ENCODE assay signal across 8 cellular contexts in genomic region chr7:23205861-23206510, GRCh38. TPM values are rescaled to one million over a fixed set of nuclear protein-coding genes. Genes with fewer than 3 reads are reported as not detected.
DNase-seq lines count a peak whose midpoint lies in the region; ATAC-seq and TF ChIP-seq lines count a peak whose summit lies in the region.

No MANE protein-coding gene starts in this region.

- H3K4me1 ChIP-seq in upper lobe of left lung = peaks cover 4 to 13% (median 9%) of the 10 kb centered on the region in 4 donors

- H3K27me3 Mint-ChIP-seq in activated naive CD4-positive, alpha-beta T cell treated with anti-CD3 and anti-CD28 coated beads, Interleukin-2, amount 50 U/mL, for 24 hours = peaks cover 17% of the 10 kb centered on the region
- H3K27me3 Mint-ChIP-seq in activated naive CD4-positive, alpha-beta T cell treated with anti-CD3 and anti-CD28 coated beads, Interleukin-2, amount 10 ng/mL, durations not matched to agents 7 days and 5 days = peaks cover 25% of the 10 kb centered on the region
- H3K27me3 Mint-ChIP-seq in memory B cell = peaks cover 3% of the 10 kb centered on the region
- no peaks in the 10 kb centered on the region for H3K27me3 Mint-ChIP-seq in osteocyte (ENCODE audit: unreplicated experiment)

- no peak for TF ChIP-seq CTCF in dorsolateral prefrontal cortex (IDR thresholded peaks at IDR 0.05 in 54 of 56, conservative IDR thresholded peaks at IDR 0.05 in 2 of 56; ENCODE audit: low read depth in 1 of 56, partially characterized antibody in 56 of 56)
- TF ChIP-seq CTCF in upper lobe of left lung (IDR thresholded peaks at IDR 0.05) = no peak
- no peak for TF ChIP-seq CTCF in osteocyte (IDR thresholded peaks at IDR 0.05)

- 38 to 50% methylated on average over 20 to 32 of the region's 69 CpGs for WGBS in upper lobe of left lung, 2 donors

- H3K4me1 Mint-ChIP-seq in activated naive CD4-positive, alpha-beta T cell treated with anti-CD3 and anti-CD28 coated beads, Interleukin-2, amount 50 U/mL, for 24 hours = peaks cover 5% of the 10 kb centered on the region
- H3K4me1 Mint-ChIP-seq in activated naive CD4-positive, alpha-beta T cell treated with anti-CD3 and anti-CD28 coated beads, Interleukin-2, amount 10 ng/mL, durations not matched to agents 7 days and 5 days = peaks cover 8% of the 10 kb centered on the region
- peaks cover 3% of the 10 kb centered on the region for H3K4me1 Mint-ChIP-seq in memory B cell
- H3K4me1 Mint-ChIP-seq in osteocyte (ENCODE audit: unreplicated experiment) = no peaks in the 10 kb centered on the region

- intact Hi-C loops in dorsolateral prefrontal cortex (cut with DNase I) = no loop called here

- H3K4me3 Mint-ChIP-seq in activated naive CD4-positive, alpha-beta T cell treated with anti-CD3 and anti-CD28 coated beads, Interleukin-2, amount 50 U/mL, for 24 hours = peak overlapping the region; percentile 64
- H3K4me3 Mint-ChIP-seq in activated naive CD4-positive, alpha-beta T cell treated with anti-CD3 and anti-CD28 coated beads, Interleukin-2, amount 10 ng/mL, durations not matched to agents 7 days and 5 days = no peak overlapping the region
- H3K4me3 Mint-ChIP-seq in memory B cell (no peak overlapping the region), osteocyte (ENCODE audit: unreplicated experiment) (no peak overlapping the region)

- DNase-seq in activated naive CD4-positive, alpha-beta T cell treated with anti-CD3 and anti-CD28 coated beads, Interleukin-2, amount 10 ng/mL, durations not matched to agents 7 days and 5 days = no peak
- DNase-seq in dorsolateral prefrontal cortex (peak in 1 of 10 donors; percentile 5), memory B cell (ENCODE audit: low spot score in 2 of 2) (no peak), upper lobe of left lung (peak in 1 of 2 donors; percentile 84), osteocyte (ENCODE audit: extremely low spot score, unreplicated experiment) (no peak)
- no peak for DNase-seq in activated effector memory CD4-positive, alpha-beta T cell treated with Interleukin-2 at 50 U/mL for 16 hours

- no peaks in the 10 kb centered on the region for H3K9me3 Mint-ChIP-seq in activated naive CD4-positive, alpha-beta T cell treated with anti-CD3 and anti-CD28 coated beads, Interleukin-2, amount 50 U/mL, for 24 hours
- H3K9me3 Mint-ChIP-seq in activated naive CD4-positive, alpha-beta T cell treated with anti-CD3 and anti-CD28 coated beads, Interleukin-2, amount 10 ng/mL, durations not matched to agents 7 days and 5 days = no peaks in the 10 kb centered on the region
- H3K9me3 Mint-ChIP-seq in memory B cell = no peaks in the 10 kb centered on the region
- no peaks in the 10 kb centered on the region for H3K9me3 Mint-ChIP-seq in osteocyte (ENCODE audit: unreplicated experiment)

- TF ChIP-seq EP300 in upper lobe of left lung (IDR thresholded peaks at IDR 0.05) = no peak

- H3K27me3 ChIP-seq in dorsolateral prefrontal cortex (no peaks in the 10 kb centered on the region), upper lobe of left lung (no peaks in the 10 kb centered on the region)

- CTCF ChIA-PET in activated naive CD4-positive, alpha-beta T cell treated with anti-CD3 and anti-CD28 coated beads, Interleukin-2, amount 10 ng/mL, durations not matched to agents 7 days and 5 days (lab: Charles Lee) = interaction anchor here (0.6 to 1.5 kb wide), 2 partner anchors 13 to 324 kb away, joined by 3 read pairs; no protein-coding TSS in a partner anchor

- peak; percentile 48 for ATAC-seq in memory B cell (ENCODE audit: low read depth)
- ATAC-seq in upper lobe of left lung (ENCODE audit: low FRiP score in 2 of 2) = peak in 1 of 2 donors; percentile 79
- no peak for ATAC-seq in HG02885 (IDR thresholded peaks at IDR 0.05; ENCODE audit: poor library complexity, unreplicated experiment)

- no peak overlapping the region for H3K27ac Mint-ChIP-seq in activated naive CD4-positive, alpha-beta T cell treated with anti-CD3 and anti-CD28 coated beads, Interleukin-2, amount 50 U/mL, for 24 hours
- no peak overlapping the region for H3K27ac Mint-ChIP-seq in activated naive CD4-positive, alpha-beta T cell treated with anti-CD3 and anti-CD28 coated beads, Interleukin-2, amount 10 ng/mL, durations not matched to agents 7 days and 5 days
- no peak overlapping the region for H3K27ac Mint-ChIP-seq in memory B cell
- H3K27ac Mint-ChIP-seq in osteocyte (ENCODE audit: unreplicated experiment) = no peak overlapping the region

- peak overlapping the region in 22 of 59 donors; percentile 8 to 83 (median 32) for H3K27ac ChIP-seq in dorsolateral prefrontal cortex
- H3K27ac ChIP-seq in upper lobe of left lung = peak overlapping the region in 2 of 4 donors; percentile 50 to 74

- TF ChIP-seq POLR2A in upper lobe of left lung (IDR thresholded peaks at IDR 0.05) = no peak

- peaks cover 16% of the 10 kb centered on the region for H3K36me3 Mint-ChIP-seq in activated naive CD4-positive, alpha-beta T cell treated with anti-CD3 and anti-CD28 coated beads, Interleukin-2, amount 50 U/mL, for 24 hours
- H3K36me3 Mint-ChIP-seq in activated naive CD4-positive, alpha-beta T cell treated with anti-CD3 and anti-CD28 coated beads, Interleukin-2, amount 10 ng/mL, durations not matched to agents 7 days and 5 days = peaks cover 18% of the 10 kb centered on the region
- H3K36me3 Mint-ChIP-seq in memory B cell (peaks cover 10% of the 10 kb centered on the region), osteocyte (ENCODE audit: unreplicated experiment) (peaks cover 7% of the 10 kb centered on the region)

- H3K36me3 ChIP-seq in upper lobe of left lung = peaks cover 0 to 8% (median 7%) of the 10 kb centered on the region in 4 donors

- H3K4me3 ChIP-seq in dorsolateral prefrontal cortex = peak overlapping the region in 51 of 59 donors; percentile 10 to 55 (median 36)
- H3K4me3 ChIP-seq in upper lobe of left lung = peak overlapping the region in 3 of 4 donors; percentile 15 to 42 (median 39)

- H3K9me3 ChIP-seq in upper lobe of left lung = no peaks in the 10 kb centered on the region

RNA-seq across cellular contexts. Expression of gene NUP42, which starts 24.1 kb away (rescaled TPM):
- total RNA-seq in dorsolateral prefrontal cortex (10 to 100 TPM; 26.1 to 58.3 (median 39.5) TPM), upper lobe of left lung (10 to 100 TPM; 25.2 to 77.5 (median 32.9) TPM), osteocyte (27.0 and 27.4 TPM in 2 replicates)

RNA-seq across cellular contexts. Expression of gene GPNMB, which starts 40.6 kb away (rescaled TPM):
- total RNA-seq in dorsolateral prefrontal cortex (10 to 100 TPM in 110 of 120 experiments, 1 to 10 TPM in 10; 4.8 to 56.9 (median 24.2) TPM), upper lobe of left lung (100 to 1,000 TPM in 5 of 6 donors, 10 to 100 TPM in 1; 68.5 to 309 (median 159) TPM), osteocyte (97.2 and 116 TPM in 2 replicates)
